ENCODE assay signal across 7 cellular contexts in the genomic region with DNA sequence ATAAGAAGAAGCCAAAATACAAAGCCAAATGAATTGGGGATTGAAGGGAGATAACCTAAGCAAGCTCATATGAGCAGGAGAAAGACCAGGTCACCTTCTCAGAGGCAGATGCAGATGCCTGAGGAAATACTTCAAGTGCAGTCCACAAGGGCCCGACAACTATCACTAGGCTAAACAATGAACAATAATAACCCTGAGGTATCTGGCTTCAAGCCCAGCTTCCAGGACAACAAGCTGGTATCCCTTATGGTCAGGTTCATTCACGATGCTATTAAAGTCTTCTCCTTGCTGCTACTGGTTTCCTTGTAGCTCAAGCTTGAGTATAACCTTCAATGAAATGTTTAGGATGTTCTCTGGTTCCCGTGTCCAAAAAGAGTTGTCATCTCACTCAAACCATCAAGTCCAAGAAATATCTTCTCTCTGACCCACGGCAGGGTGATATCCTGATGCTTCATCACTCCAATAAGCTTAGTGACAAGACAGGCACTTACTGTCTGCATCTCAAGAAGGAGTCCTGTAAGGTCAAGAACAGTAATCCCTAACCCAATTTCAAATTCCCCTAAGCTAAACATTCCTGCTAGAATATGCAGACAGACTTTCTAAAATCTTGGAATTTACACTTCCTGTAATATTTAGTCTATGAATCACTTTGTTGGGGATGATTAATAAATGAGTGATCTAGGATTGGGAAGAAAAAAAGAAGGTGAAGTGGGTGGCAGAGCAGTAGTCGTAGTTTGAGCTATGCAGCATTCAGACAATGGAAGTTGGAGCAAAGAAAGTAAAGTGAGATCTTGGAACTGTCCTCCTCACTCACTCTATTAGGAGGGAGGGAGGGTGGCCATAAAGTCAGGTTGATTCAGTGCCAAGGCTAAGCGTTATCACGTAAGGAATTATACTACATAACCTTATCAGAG. TPM values are rescaled to one million over a fixed set of nuclear protein-coding genes. Genes with fewer than 3 reads are reported as not detected.
DNase-seq lines count a peak whose midpoint lies in the region; ATAC-seq and TF ChIP-seq lines count a peak whose summit lies in the region.

No MANE protein-coding gene starts in this region.

- H3K4me2 ChIP-seq in osteoblast (ENCODE audit: insufficient read depth, low read length): peak overlapping the region; percentile 63

- peaks cover 2% of the 10 kb centered on the region for H3K36me3 Mint-ChIP-seq in chondrocyte (ENCODE audit: low read depth)

- DNase-seq in GM04504 (ENCODE audit: low read depth): peak; percentile 38
- DNase-seq in NCI-H226: peak; percentile 93
- DNase-seq in chondrocyte (ENCODE audit: low spot score): no peak
- no peak for DNase-seq in osteoblast (ENCODE audit: insufficient read length, low spot score, missing footprints)
- no peak for DNase-seq in occipital lobe (lab: John Stamatoyannopoulos, UW)

- no peaks in the 10 kb centered on the region for H3K27me3 ChIP-seq in osteoblast (ENCODE audit: insufficient read depth, low read length)

- H3K4me3 ChIP-seq in osteoblast (ENCODE audit: insufficient read depth, low read length): peak overlapping the region; percentile 24

- H2AFZ ChIP-seq in osteoblast (ENCODE audit: low read length): peak overlapping the region; percentile 10

- no peaks in the 10 kb centered on the region for H3K79me2 ChIP-seq in osteoblast (ENCODE audit: insufficient read depth, low read length)

- no peaks in the 10 kb centered on the region for H4K20me1 ChIP-seq in osteoblast (ENCODE audit: insufficient read depth, low read length)

- H3K36me3 ChIP-seq in osteoblast (ENCODE audit: insufficient read depth, low read length): no peaks in the 10 kb centered on the region

- H3K27me3 Mint-ChIP-seq in chondrocyte (ENCODE audit: low read depth): no peaks in the 10 kb centered on the region

- H3K4me1 ChIP-seq in osteoblast (ENCODE audit: insufficient read depth, low read length): peaks cover 28% of the 10 kb centered on the region

- H3K27ac Mint-ChIP-seq in chondrocyte (ENCODE audit: unreplicated experiment): peak overlapping the region; percentile 49

- H3K9me3 Mint-ChIP-seq in chondrocyte (ENCODE audit: low read depth): peaks cover 13% of the 10 kb centered on the region

- peak overlapping the region; percentile 0 for H3K4me3 Mint-ChIP-seq in chondrocyte (ENCODE audit: unreplicated experiment)

- TF ChIP-seq CTCF in chondrocyte (IDR thresholded peaks at IDR 0.05) (no peak), osteoblast (IDR thresholded peaks at IDR 0.05; ENCODE audit: extremely low read depth, low read depth, low read length) (no peak)

- peak overlapping the region; percentile 81 for H3K27ac ChIP-seq in osteoblast (ENCODE audit: low read depth, low read length)

- no peak for ATAC-seq in HG03159 (IDR thresholded peaks at IDR 0.05; ENCODE audit: unreplicated experiment)
- ATAC-seq in GM18867 (IDR thresholded peaks at IDR 0.05; ENCODE audit: unreplicated experiment): no peak

- peaks cover 54% of the 10 kb centered on the region for H3K4me1 Mint-ChIP-seq in chondrocyte (ENCODE audit: low read depth)

- no peaks in the 10 kb centered on the region for H3K9me3 ChIP-seq in osteoblast (ENCODE audit: low read depth, low read length)

RNA-seq across cellular contexts. Expression of gene CHN1, which starts 33.1 kb away (rescaled TPM):
- total RNA-seq in chondrocyte (18.4 to 66.1 TPM (median 23.1 TPM) in 3 replicates), osteoblast (33.7 and 54.5 TPM in 2 replicates), occipital lobe (44.3 TPM)

Comparison
In these comparisons a context has a peak if more than half of its experiments do, and no peak if none do; other contexts are left out.
1. DNase-seq: peak in GM04504 (single experiment) and NCI-H226 (single experiment); none in chondrocyte (single experiment), osteoblast (single experiment) and occipital lobe (single experiment).